1 cellular context compared by ENCODE assay signal in the genomic region with DNA sequence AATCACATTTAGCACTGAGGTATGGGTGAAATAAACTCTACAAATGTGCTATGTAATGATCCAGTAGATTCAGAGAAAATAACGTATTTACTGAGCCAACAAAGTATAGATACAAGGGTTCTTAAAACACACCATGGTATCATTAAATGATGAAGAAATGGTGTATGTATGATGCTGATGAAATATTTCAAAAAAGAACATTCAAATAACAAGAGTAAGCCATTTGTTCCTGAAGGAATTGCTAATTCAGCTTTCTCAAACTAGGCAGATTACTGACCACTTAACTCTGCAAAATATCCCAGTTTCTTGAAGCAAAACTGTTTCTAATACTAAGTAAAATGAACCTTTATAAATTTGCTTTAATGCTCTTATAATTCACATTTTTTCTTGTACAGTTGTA.
TF ChIP-seq lines count a peak whose summit lies in the region.

No MANE protein-coding gene starts in this region.

TF ChIP-seq in IMR-90, 13 proteins besides CTCF, POLR2A, EP300 and RAD21:
- TF ChIP-seq FOS (IDR thresholded peaks at IDR 0.05; ENCODE audit: low read depth, low read length), result no peak
- no peak for TF ChIP-seq RFX5 (IDR thresholded peaks at IDR 0.05; ENCODE audit: low read depth, low read length)
- TF ChIP-seq RCOR1 (IDR thresholded peaks at IDR 0.05; ENCODE audit: insufficient replicate concordance, low read length), result no peak
- no peak for TF ChIP-seq CEBPB (IDR thresholded peaks at IDR 0.05; ENCODE audit: low read depth, low read length)
- TF ChIP-seq MAZ (IDR thresholded peaks at IDR 0.05; ENCODE audit: borderline replicate concordance, low read depth, low read length), result no peak
- no peak for TF ChIP-seq BHLHE40 (IDR thresholded peaks at IDR 0.05; ENCODE audit: low read depth, low read length)
- no peak for TF ChIP-seq NFE2L2 (IDR thresholded peaks at IDR 0.05; ENCODE audit: low read depth, low read length)
- TF ChIP-seq, protein P1, sequence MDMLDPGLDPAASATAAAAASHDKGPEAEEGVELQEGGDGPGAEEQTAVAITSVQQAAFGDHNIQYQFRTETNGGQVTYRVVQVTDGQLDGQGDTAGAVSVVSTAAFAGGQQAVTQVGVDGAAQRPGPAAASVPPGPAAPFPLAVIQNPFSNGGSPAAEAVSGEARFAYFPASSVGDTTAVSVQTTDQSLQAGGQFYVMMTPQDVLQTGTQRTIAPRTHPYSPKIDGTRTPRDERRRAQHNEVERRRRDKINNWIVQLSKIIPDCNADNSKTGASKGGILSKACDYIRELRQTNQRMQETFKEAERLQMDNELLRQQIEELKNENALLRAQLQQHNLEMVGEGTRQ (IDR thresholded peaks at IDR 0.05; ENCODE audit: low read depth, low read length), result no peak
- no peak for TF ChIP-seq SMC3 (IDR thresholded peaks at IDR 0.05; ENCODE audit: low read depth, low read length)
- no peak for TF ChIP-seq MXI1 (IDR thresholded peaks at IDR 0.05; ENCODE audit: borderline replicate concordance, low read depth, low read length)
- TF ChIP-seq MAFK (IDR thresholded peaks at IDR 0.05; ENCODE audit: low read depth, low read length), result no peak
- TF ChIP-seq, protein P2, sequence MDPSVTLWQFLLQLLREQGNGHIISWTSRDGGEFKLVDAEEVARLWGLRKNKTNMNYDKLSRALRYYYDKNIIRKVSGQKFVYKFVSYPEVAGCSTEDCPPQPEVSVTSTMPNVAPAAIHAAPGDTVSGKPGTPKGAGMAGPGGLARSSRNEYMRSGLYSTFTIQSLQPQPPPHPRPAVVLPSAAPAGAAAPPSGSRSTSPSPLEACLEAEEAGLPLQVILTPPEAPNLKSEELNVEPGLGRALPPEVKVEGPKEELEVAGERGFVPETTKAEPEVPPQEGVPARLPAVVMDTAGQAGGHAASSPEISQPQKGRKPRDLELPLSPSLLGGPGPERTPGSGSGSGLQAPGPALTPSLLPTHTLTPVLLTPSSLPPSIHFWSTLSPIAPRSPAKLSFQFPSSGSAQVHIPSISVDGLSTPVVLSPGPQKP (IDR thresholded peaks at IDR 0.05; ENCODE audit: borderline replicate concordance, low read depth, low read length), result no peak
- TF ChIP-seq CHD1 (IDR thresholded peaks at IDR 0.05; ENCODE audit: low read depth, low read length), result no peak
